Comparison of ENCODE assay signal across 12 cellular contexts in the genomic region with DNA sequence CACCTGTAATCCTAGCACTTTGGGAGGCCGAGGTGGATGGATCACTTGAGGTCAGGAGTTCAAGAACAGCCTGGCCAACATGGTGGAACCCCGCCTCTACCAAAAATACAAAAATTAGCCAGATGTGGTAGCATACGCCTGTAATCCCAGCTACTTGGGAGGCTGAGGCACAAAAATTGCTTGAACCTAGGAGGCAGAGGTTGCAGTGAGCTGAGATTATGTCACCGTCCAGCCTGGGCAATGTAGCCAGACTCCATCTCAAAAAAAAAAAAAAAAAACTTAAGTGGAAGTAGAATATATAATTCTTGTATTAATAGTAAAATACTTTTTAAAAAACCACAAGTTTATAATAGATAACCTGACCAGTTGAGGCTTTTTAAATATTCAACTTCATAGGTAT. TPM values are rescaled to one million over a fixed set of nuclear protein-coding genes. Genes with fewer than 3 reads are reported as not detected.
"Had no signal": no experiment of that assay in that cellular context is flagged by ENCODE, and none has a peak within 500 bp of the region (broad histone marks: within the 10 kb centered on the region; RNA-seq: fewer than 3 reads in every experiment).

No MANE protein-coding gene starts in this region.

RNA-seq across cellular contexts. Expression of gene PLA2G12B, which starts 30.0 kb away (rescaled TPM):
- total RNA-seq: subcutaneous adipose tissue, suprapubic skin, temporal lobe, testis, thoracic aorta, thyroid gland, tibial nerve, ureter, urinary bladder, uterus, vagina had no signal
- polyA plus RNA-seq: stomach, urinary bladder had no signal
